ENCODE assay signal across 17 cellular contexts in the genomic region with DNA sequence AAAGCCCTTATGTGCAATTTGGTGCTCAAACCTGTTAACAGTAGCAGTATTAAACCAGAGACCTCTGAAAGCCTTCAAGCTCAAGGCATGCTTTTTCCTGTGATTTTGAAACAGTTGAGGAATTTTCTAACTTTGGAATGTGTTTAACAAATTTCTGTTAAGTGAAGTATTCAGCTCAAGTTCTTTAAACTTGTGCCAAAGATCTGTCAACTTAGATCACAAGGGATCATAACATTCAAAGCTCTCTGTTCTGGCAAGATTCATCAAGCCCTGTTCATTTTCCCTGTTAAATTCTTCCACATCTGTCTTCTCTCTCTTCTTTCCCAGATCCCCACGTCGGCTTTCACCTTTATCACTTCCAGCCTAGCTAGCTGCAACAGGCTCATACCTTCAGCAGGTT.
"Had no signal": no experiment of that assay in that cellular context is flagged by ENCODE, and none has a peak within 500 bp of the region (broad histone marks: within the 10 kb centered on the region; RNA-seq: fewer than 3 reads in every experiment).

No MANE protein-coding gene starts in this region.

- H3K9me3 ChIP-seq: prostate gland, sigmoid colon had no signal

- DNase-seq: activated CD4-positive, alpha-beta T cell treated with anti-CD3 and anti-CD28 coated beads for 4 hours; activated CD8-positive, alpha-beta memory T cell treated with anti-CD3 and anti-CD28 coated beads, Interleukin-2, amount 50 U/mL, for 48 hours; activated CD8-positive, alpha-beta T cell treated with anti-CD3 and anti-CD28 coated beads, Interleukin-2, amount 10 ng/mL, durations not matched to agents 7 days and 5 days; activated naive CD4-positive, alpha-beta T cell; effector CD4-positive, alpha-beta T cell; foreskin keratinocyte; mammary epithelial cell; occipital lobe; sigmoid colon; stimulated activated CD4-positive, alpha-beta T cell treated with anti-CD3 and anti-CD28 coated beads, Interleukin-12 subunit alpha, Interleukin-12 subunit beta, amount 100 ng/mL, for 4 hours; stimulated activated naive CD8-positive, alpha-beta T cell treated with anti-CD3 and anti-CD28 coated beads, Interleukin-15, Interleukin-2, amounts not matched to agents 100 U/mL and 50 U/mL, for 24 hours; T1000; WERI-Rb-1 had no signal

- H3K27ac ChIP-seq: coronary artery, foreskin keratinocyte, prostate gland, WERI-Rb-1 had no signal

- H3K4me1 ChIP-seq: foreskin keratinocyte, prostate gland had no signal

- H3K27me3 ChIP-seq: sigmoid colon had no signal

- ATAC-seq: activated CD8-positive, alpha-beta T cell treated with anti-CD3 and anti-CD28 coated beads, Interleukin-2, amount 10 ng/mL, durations not matched to agents 7 days and 5 days; foreskin keratinocyte; left lobe of liver; natural killer cell treated with Interleukin-12 subunit alpha and Interleukin-12 subunit beta and Interleukin-15 and Interleukin-18, amount 100 ng/mL, for 72 hours; stimulated activated naive CD8-positive, alpha-beta T cell treated with anti-CD3 and anti-CD28 coated beads, Interleukin-15, Interleukin-2, amounts not matched to agents 100 U/mL and 50 U/mL, for 24 hours had no signal

- H3K36me3 ChIP-seq: prostate gland, sigmoid colon, WERI-Rb-1 had no signal

- H3K4me3 ChIP-seq: coronary artery, prostate gland, sigmoid colon had no signal
